15 cellular contexts compared by ENCODE assay signal in the genomic region with DNA sequence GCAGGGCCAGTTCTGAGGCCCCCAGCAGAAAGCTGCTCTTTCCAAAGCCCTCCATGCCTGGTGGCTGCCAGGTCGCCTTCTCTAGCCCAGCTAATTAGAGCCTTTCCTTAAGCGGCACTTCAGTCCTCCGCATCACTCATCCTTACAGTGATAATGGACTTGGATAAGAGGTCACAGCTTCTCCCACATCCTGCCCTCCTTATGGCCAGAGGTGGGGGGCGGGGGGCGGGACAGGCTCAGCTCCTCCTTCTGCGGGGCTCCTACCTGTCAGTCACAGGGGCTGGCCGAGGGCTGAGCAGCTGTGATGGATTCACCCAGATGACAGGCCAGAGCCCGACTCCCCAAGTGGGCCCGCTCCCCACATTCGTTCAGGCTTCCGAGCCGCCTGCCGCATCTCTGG. TPM values are rescaled to one million over a fixed set of nuclear protein-coding genes. Genes with fewer than 3 reads are reported as not detected.
DNase-seq lines count a peak whose midpoint lies in the region; ATAC-seq and TF ChIP-seq lines count a peak whose summit lies in the region.
"Had no signal": no experiment of that assay in that cellular context is flagged by ENCODE, and none has a peak within 500 bp of the region (broad histone marks: within the 10 kb centered on the region; RNA-seq: fewer than 3 reads in every experiment).

No MANE protein-coding gene starts in this region.

- TF ChIP-seq CTCF in brain (conservative IDR thresholded peaks at IDR 0.05) (no peak), neural progenitor cell (IDR thresholded peaks at IDR 0.05) (no peak), transverse colon (IDR thresholded peaks at IDR 0.05) (no peak), upper lobe of left lung (IDR thresholded peaks at IDR 0.05) (no peak)

- peaks cover 0 to 96% (median 72%) of the 10 kb centered on the region in 11 experiments; a peak in 17 of 22 replicates for H3K36me3 ChIP-seq in BLaER1 treated with 17β-estradiol and CSF1 and Interleukin-3, amounts not matched to agents 10 nM and 100 nM
- H3K36me3 ChIP-seq in H7 (replicated peaks; ENCODE audit: control insufficient read depth, insufficient read depth, low read length) (no peaks in the 10 kb centered on the region; the same call in 1 of the 2 replicates), neural progenitor cell (no peaks in the 10 kb centered on the region), transverse colon (no peaks in the 10 kb centered on the region), upper lobe of left lung (peaks cover 0 to 30% (median 19%) of the 10 kb centered on the region in 4 donors)
- H3K36me3 ChIP-seq: BE2C had no signal

- no peak for ATAC-seq in upper lobe of left lung (ENCODE audit: low FRiP score in 2 of 2)
- ATAC-seq: A549, GM12878 had no signal

- peaks cover 0 to 99% (median 79%) of the 10 kb centered on the region in 11 experiments; a peak in 16 of 22 replicates for H4K20me1 ChIP-seq in BLaER1 treated with 17β-estradiol and CSF1 and Interleukin-3, amounts not matched to agents 10 nM and 100 nM
- H4K20me1 ChIP-seq in neural progenitor cell (ENCODE audit: low read depth) = no peaks in the 10 kb centered on the region

- no peak overlapping the region for H3K9ac ChIP-seq in BLaER1 treated with 17β-estradiol and CSF1 and Interleukin-3, amounts not matched to agents 10 nM and 100 nM
- no peak overlapping the region for H3K9ac ChIP-seq in neural progenitor cell

- H3K27me3 Mint-ChIP-seq in brain (no peaks in the 10 kb centered on the region), neural progenitor cell (ENCODE audit: insufficient read depth, low read depth) (peaks cover 2% of the 10 kb centered on the region)

- peaks cover 0 to 2% (median 0%) of the 10 kb centered on the region in 5 experiments for H3K9me3 Mint-ChIP-seq in brain
- no peaks in the 10 kb centered on the region for H3K9me3 Mint-ChIP-seq in neural progenitor cell
- H3K9me3 Mint-ChIP-seq: CD8-positive, alpha-beta memory T cell had no signal

- H3K9me3 ChIP-seq in BLaER1 treated with 17β-estradiol and CSF1 and Interleukin-3, amounts not matched to agents 10 nM and 100 nM (replicated peaks in 1 of 11) = 0 out of 22 replicates have a peak, but pooled peaks cover 0 to 3% (median 0%) of the 10 kb centered on the region in 11 experiments
- no peaks in the 10 kb centered on the region for H3K9me3 ChIP-seq in neural progenitor cell (ENCODE audit: low read depth)
- H3K9me3 ChIP-seq in transverse colon = no peaks in the 10 kb centered on the region
- H3K9me3 ChIP-seq in upper lobe of left lung = no peaks in the 10 kb centered on the region
- H3K9me3 ChIP-seq: A549, BE2C, Caco-2 had no signal

- 95% methylated on average over 12 of the region's 13 CpGs; no CpG with 5 or more reads in 1 of the 2 donors for WGBS in transverse colon (ENCODE audit: low coverage in 1 of 2), 2 donors
- WGBS in upper lobe of left lung, 2 donors = 93 to 97% methylated on average over 11 to 13 of the region's 13 CpGs

- DNase-seq in H7 (peak; percentile 78), neural progenitor cell (ENCODE audit: low spot score) (no peak), transverse colon (no peak), upper lobe of left lung (no peak), NCI-H1436 (lab: John Stamatoyannopoulos, UW) (no peak)
- DNase-seq: BE2C; Caco-2; CD8-positive, alpha-beta memory T cell; DMS53; IMR-90 had no signal

- in situ Hi-C loops in transverse colon (cut with MboI; ENCODE audit: low pct_ligation_motif_present in 1 of 4, low pct_unique_long_range_greater_than_20kb in 1 of 4, low sequenced_read_pairs in 3 of 4) = no loop called here

- H2AFZ ChIP-seq in neural progenitor cell (replicated peaks) = no peak overlapping the region

- H3K27ac Mint-ChIP-seq in brain (peak overlapping the region in 3 of 5 experiments; percentile 70 to 91 (median 72)), neural progenitor cell (peak overlapping the region; percentile 74)
- H3K27ac Mint-ChIP-seq: CD8-positive, alpha-beta memory T cell had no signal

- TF ChIP-seq POLR2A in transverse colon (IDR thresholded peaks at IDR 0.05) = no peak
- TF ChIP-seq POLR2A in upper lobe of left lung (IDR thresholded peaks at IDR 0.05) = no peak

- H3K4me3 Mint-ChIP-seq in brain (no peak overlapping the region), neural progenitor cell (no peak overlapping the region)
- H3K4me3 Mint-ChIP-seq: CD8-positive, alpha-beta memory T cell had no signal

- H3K36me3 Mint-ChIP-seq in brain (peaks cover 28% of the 10 kb centered on the region), neural progenitor cell (peaks cover 7% of the 10 kb centered on the region)

- H3K79me2 ChIP-seq in neural progenitor cell (ENCODE audit: low read depth) = no peaks in the 10 kb centered on the region

- H3K4me1 Mint-ChIP-seq in brain (peaks cover 80% of the 10 kb centered on the region), neural progenitor cell (peaks cover 46% of the 10 kb centered on the region)

- H3K27me3 ChIP-seq in BLaER1 treated with 17β-estradiol and CSF1 and Interleukin-3, amounts not matched to agents 10 nM and 100 nM = 0 out of 22 replicates have a peak, but pooled peaks cover 0 to 4% (median 0%) of the 10 kb centered on the region in 11 experiments
- no peaks in the 10 kb centered on the region for H3K27me3 ChIP-seq in H7 (ENCODE audit: control insufficient read depth, insufficient read depth, low read length)
- no peaks in the 10 kb centered on the region for H3K27me3 ChIP-seq in neural progenitor cell
- no peaks in the 10 kb centered on the region for H3K27me3 ChIP-seq in transverse colon
- no peaks in the 10 kb centered on the region for H3K27me3 ChIP-seq in upper lobe of left lung
- H3K27me3 ChIP-seq: BE2C had no signal

- H3F3A ChIP-seq in neural progenitor cell (ENCODE audit: low read depth) = peaks cover 3% of the 10 kb centered on the region

- peak overlapping the region in 9 of 11 experiments; percentile 1 to 93 (median 69); a peak in 13 of 22 replicates for H3K4me2 ChIP-seq in BLaER1 treated with 17β-estradiol and CSF1 and Interleukin-3, amounts not matched to agents 10 nM and 100 nM
- H3K4me2 ChIP-seq in neural progenitor cell = no peak overlapping the region
- H3K4me2 ChIP-seq: A549 had no signal

- H3K4me1 ChIP-seq in BLaER1 treated with 17β-estradiol and CSF1 and Interleukin-3, amounts not matched to agents 10 nM and 100 nM = peaks cover 29 to 99% (median 91%) of the 10 kb centered on the region in 10 experiments
- H3K4me1 ChIP-seq in neural progenitor cell (peaks cover 7% of the 10 kb centered on the region), transverse colon (no peaks in the 10 kb centered on the region), upper lobe of left lung (peaks cover 0 to 20% (median 13%) of the 10 kb centered on the region in 4 donors)
- H3K4me1 ChIP-seq: A549, BE2C, Caco-2 had no signal

- H3K27ac ChIP-seq in BLaER1 treated with 17β-estradiol and CSF1 and Interleukin-3, amounts not matched to agents 10 nM and 100 nM = no peak overlapping the region
- no peak overlapping the region for H3K27ac ChIP-seq in neural progenitor cell
- no peak overlapping the region for H3K27ac ChIP-seq in transverse colon
- no peak overlapping the region for H3K27ac ChIP-seq in upper lobe of left lung
- H3K27ac ChIP-seq: A549 had no signal

- intact Hi-C loops in transverse colon (cut with DNase I; ENCODE audit: low total_unique reads) = no loop called here

- no peak overlapping the region for H3K4me3 ChIP-seq in BLaER1 treated with 17β-estradiol and CSF1 and Interleukin-3, amounts not matched to agents 10 nM and 100 nM
- H3K4me3 ChIP-seq in H7 (ENCODE audit: insufficient read depth, low read depth, low read length) (no peak overlapping the region), neural progenitor cell (no peak overlapping the region), transverse colon (no peak overlapping the region), upper lobe of left lung (no peak overlapping the region)
- H3K4me3 ChIP-seq: A549, GM12878 had no signal

- TF ChIP-seq EP300 in transverse colon (IDR thresholded peaks at IDR 0.05; ENCODE audit: low read depth) (no peak), upper lobe of left lung (IDR thresholded peaks at IDR 0.05) (no peak)

RNA-seq across cellular contexts. Expression of a gene that starts 41.4 kb away (rescaled TPM):
- total RNA-seq in H7 (2014; rRNA removed; shearing (Covaris generic)) = not detected in 2 replicates
- 10.0 TPM for polyA plus RNA-seq in brain (ENCODE audit: insufficient read depth, low read depth, low replicate concordance)
- total RNA-seq in neural progenitor cell (ENCODE audit: low replicate concordance) = 0.03 TPM in 1 of 2 replicates, not detected in the other
- total RNA-seq in transverse colon = under 1 TPM in 2 of 4 donors, not detected in 2; 0.27 to 0.40 TPM
- total RNA-seq in upper lobe of left lung = under 1 TPM in 1 of 6 donors, not detected in 5; 0.17 TPM
- total RNA-seq: CD8-positive, alpha-beta memory T cell; IMR-90 had no signal
- polyA plus RNA-seq: AG04450; CD8-positive, alpha-beta memory T cell had no signal

RNA-seq across cellular contexts. Expression of a gene that starts 42.2 kb away (rescaled TPM):
- 47.9 and 73.3 TPM in 2 replicates for total RNA-seq in H7 (2014; rRNA removed; shearing (Covaris generic))
- 24.8 TPM for polyA plus RNA-seq in brain (ENCODE audit: insufficient read depth, low read depth, low replicate concordance)
- total RNA-seq in neural progenitor cell (ENCODE audit: low replicate concordance) (68.9 and 75.3 TPM in 2 replicates), transverse colon (10 to 100 TPM; 18.3 to 34.4 (median 27.6) TPM), upper lobe of left lung (10 to 100 TPM; 16.1 to 78.6 (median 41.7) TPM)

RNA-seq across cellular contexts. Expression of a gene that starts 54.5 kb away (rescaled TPM):
- 4.9 and 9.7 TPM in 2 replicates for total RNA-seq in H7 (2014; rRNA removed; shearing (Covaris generic))
- polyA plus RNA-seq in brain (ENCODE audit: insufficient read depth, low read depth, low replicate concordance) = 16.7 TPM
- total RNA-seq in neural progenitor cell (ENCODE audit: low replicate concordance) (7.4 and 25.3 TPM in 2 replicates), transverse colon (10 to 100 TPM in 2 of 4 donors, 1 to 10 TPM in 2; 5.8 to 16.2 (median 10.4) TPM), upper lobe of left lung (10 to 100 TPM in 3 of 6 donors, 1 to 10 TPM in 3; 6.8 to 15.1 (median 10.8) TPM)
